ENCODE assay signal across 1 cellular context in genomic region chr15:83559310-83559966, GRCh38.
TF ChIP-seq lines count a peak whose summit lies in the region.

No MANE protein-coding gene starts in this region.

TF ChIP-seq in endothelial cell of umbilical vein, 7 proteins besides CTCF, POLR2A, EP300 and RAD21 (continued from another document):
- TF ChIP-seq FOS (IDR thresholded peaks at IDR 0.05; ENCODE audit: borderline replicate concordance, insufficient read depth, low read length) = no peak
- TF ChIP-seq EZH2 (IDR thresholded peaks at IDR 0.05; ENCODE audit: borderline replicate concordance, low read depth, low read length, severe bottlenecking) = no peak
- TF ChIP-seq MAX (IDR thresholded peaks at IDR 0.05; ENCODE audit: insufficient read depth, insufficient read length) = no peak
- TF ChIP-seq JUN (IDR thresholded peaks at IDR 0.05; ENCODE audit: borderline replicate concordance, insufficient read depth, insufficient read length, low read depth) = no peak
- TF ChIP-seq GATA2 (IDR thresholded peaks at IDR 0.05; ENCODE audit: insufficient read depth, insufficient read length, low read depth, low read length) = no peak
TF ChIP-seq in endothelial cell of umbilical vein: peak in this region for 0.
